8 cellular contexts compared by ENCODE assay signal in genomic region chr16:4351880-4352279, GRCh38. TPM values are rescaled to one million over a fixed set of nuclear protein-coding genes. Genes with fewer than 3 reads are reported as not detected.
DNase-seq lines count a peak whose midpoint lies in the region; TF ChIP-seq lines count a peak whose summit lies in the region.

No MANE protein-coding gene starts in this region.

- H3K4me1 ChIP-seq in CD8-positive, alpha-beta memory T cell (ENCODE audit: insufficient read depth, low read length) = peaks cover 16% of the 10 kb centered on the region
- peaks cover 28% of the 10 kb centered on the region for H3K4me1 ChIP-seq in adipocyte (ENCODE audit: control insufficient read depth, insufficient read depth, low read length)

- H3K4me1 Mint-ChIP-seq in CD8-positive, alpha-beta memory T cell = peaks cover 19 to 36% (median 24%) of the 10 kb centered on the region in 3 donors
- H3K4me1 Mint-ChIP-seq in nephron progenitor cell = peaks cover 37% of the 10 kb centered on the region

- no peak overlapping the region for H3K27ac ChIP-seq in CD8-positive, alpha-beta memory T cell (ENCODE audit: low read depth, low read length)

- no peaks in the 10 kb centered on the region for H3K9me3 Mint-ChIP-seq in CD8-positive, alpha-beta memory T cell
- H3K9me3 Mint-ChIP-seq in nephron progenitor cell = no peaks in the 10 kb centered on the region

- H3K9me3 ChIP-seq in CD8-positive, alpha-beta memory T cell (ENCODE audit: low read length) = no peaks in the 10 kb centered on the region
- no peaks in the 10 kb centered on the region for H3K9me3 ChIP-seq in adipocyte (ENCODE audit: control insufficient read depth, low read length)

- TF ChIP-seq CTCF in nephron progenitor cell (IDR thresholded peaks at IDR 0.05) = no peak

- peaks cover 0 to 35% (median 0%) of the 10 kb centered on the region in 3 donors for H3K36me3 Mint-ChIP-seq in CD8-positive, alpha-beta memory T cell
- peaks cover 4% of the 10 kb centered on the region for H3K36me3 Mint-ChIP-seq in nephron progenitor cell (ENCODE audit: low read depth)

- no peak overlapping the region for H3K9ac ChIP-seq in adipocyte (ENCODE audit: low read length)

- no peak overlapping the region for H3K4me3 ChIP-seq in CD8-positive, alpha-beta memory T cell (ENCODE audit: low read length)
- H3K4me3 ChIP-seq in adipocyte (ENCODE audit: low read length) = peak overlapping the region; percentile 9

- CTCF ChIA-PET in CD8-positive, alpha-beta memory T cell (lab: Charles Lee) = interaction anchor here (1.0 to 1.8 kb wide), 5 partner anchors 14 to 63 kb away, joined by 3 to 7 read pairs (median 4); no protein-coding TSS in a partner anchor

- no peak for DNase-seq in CD8-positive, alpha-beta memory T cell
- DNase-seq in LHCN-M2 (ENCODE audit: low read depth) = peak; percentile 47
- DNase-seq in adipocyte (ENCODE audit: low read depth) = peak; percentile 38
- DNase-seq in nephron progenitor cell = no peak
- DNase-seq in DMS153 treated with DMSO at 0.1 percent for 48 hours (lab: John Stamatoyannopoulos, UW; ENCODE audit: unreplicated experiment) = no peak
- DNase-seq in NCI-H1105 (lab: John Stamatoyannopoulos, UW) = no peak
- no peak for DNase-seq in activated gamma-delta T cell treated with Interleukin-2 at 50 U/mL for 16 hours
- no peak for DNase-seq in foreskin melanocyte

- peak overlapping the region in 7 of 8 donors; percentile 80 to 99 (median 91) for H3K27ac Mint-ChIP-seq in CD8-positive, alpha-beta memory T cell
- H3K27ac Mint-ChIP-seq in nephron progenitor cell = no peak overlapping the region

- peaks cover 0 to 3% of the 10 kb centered on the region in 2 donors for H3K27me3 Mint-ChIP-seq in CD8-positive, alpha-beta memory T cell
- peaks cover 7% of the 10 kb centered on the region for H3K27me3 Mint-ChIP-seq in nephron progenitor cell (ENCODE audit: low read depth, poor library complexity)

- no peaks in the 10 kb centered on the region for H3K27me3 ChIP-seq in CD8-positive, alpha-beta memory T cell (ENCODE audit: insufficient read depth, low read length, poor library complexity, severe bottlenecking)
- H3K27me3 ChIP-seq in adipocyte (replicated peaks; ENCODE audit: control insufficient read depth, insufficient read depth, low read length) = no peaks in the 10 kb centered on the region

- no peaks in the 10 kb centered on the region for H3K36me3 ChIP-seq in CD8-positive, alpha-beta memory T cell (ENCODE audit: insufficient read depth, low read length)
- H3K36me3 ChIP-seq in adipocyte (ENCODE audit: control insufficient read depth, insufficient read depth, low read length, severe bottlenecking) = no peaks in the 10 kb centered on the region

- POLR2A ChIA-PET in CD8-positive, alpha-beta memory T cell (lab: Charles Lee) = interaction anchor here (0.6 to 1.2 kb wide), 4 partner anchors 40 to 264 kb away, joined by 3 to 4 read pairs (median 3); no protein-coding TSS in a partner anchor

- peak overlapping the region; percentile 91 to 99 (median 93) for H3K4me3 Mint-ChIP-seq in CD8-positive, alpha-beta memory T cell
- peak overlapping the region; percentile 90 for H3K4me3 Mint-ChIP-seq in nephron progenitor cell

RNA-seq across cellular contexts. Expression of gene PAM16, which starts 0.8 kb away (rescaled TPM):
- 10 to 100 TPM; 66.6 to 70.2 TPM for total RNA-seq in CD8-positive, alpha-beta memory T cell
- polyA plus RNA-seq in CD8-positive, alpha-beta memory T cell = 38.6 TPM
- total RNA-seq in LHCN-M2 (2014; rRNA removed) = 48.1 and 62.2 TPM in 2 replicates
- 37.4 TPM for polyA plus RNA-seq in LHCN-M2 (2012)

RNA-seq across cellular contexts. Expression of gene VASN, which starts 19.8 kb away (rescaled TPM):
- under 1 TPM in 1 of 2 experiments, not detected in 1; 0.31 TPM for total RNA-seq in CD8-positive, alpha-beta memory T cell
- polyA plus RNA-seq in CD8-positive, alpha-beta memory T cell = not detected
- 7.1 and 12.5 TPM in 2 replicates for total RNA-seq in LHCN-M2 (2014; rRNA removed)
- polyA plus RNA-seq in LHCN-M2 (2012) = 19.7 TPM

RNA-seq across cellular contexts. Expression of gene GLIS2, which starts 36.0 kb away (rescaled TPM):
- total RNA-seq in CD8-positive, alpha-beta memory T cell = under 1 TPM; 0.13 to 0.26 TPM
- not detected for polyA plus RNA-seq in CD8-positive, alpha-beta memory T cell
- 1.1 and 1.3 TPM in 2 replicates for total RNA-seq in LHCN-M2 (2014; rRNA removed)
- 13.5 TPM for polyA plus RNA-seq in LHCN-M2 (2012)

Comparison
In these comparisons a context has a peak if more than half of its experiments do, and no peak if none do; other contexts are left out.
1. DNase-seq: peak in LHCN-M2 (single experiment) and adipocyte (single experiment); none in CD8-positive, alpha-beta memory T cell (0 of 5), nephron progenitor cell (single experiment), DMS153 treated with DMSO at 0.1 percent for 48 hours (single experiment), NCI-H1105 (single experiment), activated gamma-delta T cell treated with Interleukin-2 at 50 U/mL for 16 hours (single experiment) and foreskin melanocyte (single experiment).